In genomic region chr4:6472008-6472386, GRCh38 we compare ENCODE assay signal across 15 cellular contexts. TPM values are rescaled to one million over a fixed set of nuclear protein-coding genes. Genes with fewer than 3 reads are reported as not detected.
DNase-seq lines count a peak whose midpoint lies in the region; ATAC-seq and TF ChIP-seq lines count a peak whose summit lies in the region.
"Had no signal": no experiment of that assay in that cellular context is flagged by ENCODE, and none has a peak within 500 bp of the region (broad histone marks: within the 10 kb centered on the region; RNA-seq: fewer than 3 reads in every experiment).

No MANE protein-coding gene starts in this region.

- no peaks in the 10 kb centered on the region for H3K36me3 Mint-ChIP-seq in CD8-positive, alpha-beta memory T cell
- no peaks in the 10 kb centered on the region for H3K36me3 Mint-ChIP-seq in activated T-helper 17 cell treated with anti-CD3 and anti-CD28 coated beads, Interleukin-2, amount 50 U/mL, for 72 hours (ENCODE audit: low read depth)
- H3K36me3 Mint-ChIP-seq: mesothelial cell of epicardium had no signal

- H3K27ac Mint-ChIP-seq in CD8-positive, alpha-beta memory T cell, result no peak overlapping the region
- no peak overlapping the region for H3K27ac Mint-ChIP-seq in activated T-helper 17 cell treated with anti-CD3 and anti-CD28 coated beads, Interleukin-2, amount 50 U/mL, for 72 hours
- H3K27ac Mint-ChIP-seq: mesothelial cell of epicardium; T-helper 1 cell treated with Interleukin-12 subunit alpha and Interleukin-12 subunit beta and Interleukin-4 antibody, amounts not matched to agents 30 μg/mL and 1 μg/mL, for 36 hours had no signal

- H3K27me3 ChIP-seq in esophagus squamous epithelium, result peaks cover 0 to 90% (median 5%) of the 10 kb centered on the region in 4 donors
- no peaks in the 10 kb centered on the region for H3K27me3 ChIP-seq in prostate gland (replicated peaks; ENCODE audit: insufficient read depth)
- peaks cover 16% of the 10 kb centered on the region for H3K27me3 ChIP-seq in CD8-positive, alpha-beta memory T cell (ENCODE audit: insufficient read depth, low read length, poor library complexity, severe bottlenecking)

- H3K27ac ChIP-seq in esophagus squamous epithelium (peak overlapping the region in 3 of 4 donors; percentile 81 to 83 (median 83)), prostate gland (peak overlapping the region in 1 of 2 donors; percentile 78)
- no peak overlapping the region for H3K27ac ChIP-seq in CD8-positive, alpha-beta memory T cell (ENCODE audit: low read depth, low read length)
- H3K27ac ChIP-seq: 22Rv1, Peyer's patch had no signal

- H3K4me1 ChIP-seq in esophagus squamous epithelium (peaks cover 13 to 53% (median 20%) of the 10 kb centered on the region in 3 donors), prostate gland (replicated peaks) (no peaks in the 10 kb centered on the region)
- H3K4me1 ChIP-seq in CD8-positive, alpha-beta memory T cell (ENCODE audit: insufficient read depth, low read length), result no peaks in the 10 kb centered on the region

- TF ChIP-seq CTCF in esophagus squamous epithelium (IDR thresholded peaks at IDR 0.05) (no peak), prostate gland (IDR thresholded peaks at IDR 0.05) (no peak)

- no peak overlapping the region for H3K4me3 Mint-ChIP-seq in CD8-positive, alpha-beta memory T cell
- H3K4me3 Mint-ChIP-seq in activated T-helper 17 cell treated with anti-CD3 and anti-CD28 coated beads, Interleukin-2, amount 50 U/mL, for 72 hours, result no peak overlapping the region
- H3K4me3 Mint-ChIP-seq: T-helper 1 cell treated with Interleukin-12 subunit alpha and Interleukin-12 subunit beta and Interleukin-4 antibody, amounts not matched to agents 30 μg/mL and 1 μg/mL, for 36 hours had no signal

- H3K36me3 ChIP-seq in esophagus squamous epithelium (no peaks in the 10 kb centered on the region), prostate gland (no peaks in the 10 kb centered on the region)
- H3K36me3 ChIP-seq in CD8-positive, alpha-beta memory T cell (ENCODE audit: insufficient read depth, low read length), result no peaks in the 10 kb centered on the region
- H3K36me3 ChIP-seq: Peyer's patch had no signal

- H3K27me3 Mint-ChIP-seq in CD8-positive, alpha-beta memory T cell, result peaks cover 42 to 68% of the 10 kb centered on the region in 2 donors
- H3K27me3 Mint-ChIP-seq in activated T-helper 17 cell treated with anti-CD3 and anti-CD28 coated beads, Interleukin-2, amount 50 U/mL, for 72 hours, result peaks cover 57% of the 10 kb centered on the region

- H3K4me3 ChIP-seq in esophagus squamous epithelium (peak overlapping the region; percentile 57 to 77 (median 69)), prostate gland (peak overlapping the region; percentile 41 to 51)
- no peak overlapping the region for H3K4me3 ChIP-seq in CD8-positive, alpha-beta memory T cell (ENCODE audit: low read length)

- TF ChIP-seq POLR2A in esophagus squamous epithelium (IDR thresholded peaks at IDR 0.05) (no peak), prostate gland (IDR thresholded peaks at IDR 0.05) (no peak)

- intact Hi-C loops in esophagus squamous epithelium (cut with DNase I), result no loop called here
- intact Hi-C loops in prostate gland (cut with DNase I), result no loop called here

- DNase-seq in DMS 273 (lab: John Stamatoyannopoulos, UW; ENCODE audit: unreplicated experiment) (peak; percentile 52), DMS 273 treated with DMSO at 0.1 percent for 48 hours (lab: John Stamatoyannopoulos, UW) (no peak), NCI-H69 (lab: John Stamatoyannopoulos, UW) (peak; percentile 8), esophagus squamous epithelium (lab: John Stamatoyannopoulos, UW) (no peak), prostate gland (ENCODE audit: low spot score) (no peak), COR-L47 (lab: John Stamatoyannopoulos, UW) (no peak)
- no peak for DNase-seq in CD8-positive, alpha-beta memory T cell
- DNase-seq: DMS153; effector memory CD4-positive, alpha-beta T cell; KG1 had no signal

- H3K4me1 Mint-ChIP-seq in CD8-positive, alpha-beta memory T cell, result peaks cover 0 to 10% (median 5%) of the 10 kb centered on the region in 3 donors
- no peaks in the 10 kb centered on the region for H3K4me1 Mint-ChIP-seq in activated T-helper 17 cell treated with anti-CD3 and anti-CD28 coated beads, Interleukin-2, amount 50 U/mL, for 72 hours
- H3K4me1 Mint-ChIP-seq: mesothelial cell of epicardium had no signal

- no peak for ATAC-seq in activated T-helper 17 cell treated with anti-CD3 and anti-CD28 coated beads, Interleukin-2, amount 50 U/mL, for 72 hours (replicated peaks)

- POLR2A ChIA-PET in CD8-positive, alpha-beta memory T cell (lab: Charles Lee), result no interaction called here

- H3K9me3 ChIP-seq in esophagus squamous epithelium (no peaks in the 10 kb centered on the region), prostate gland (no peaks in the 10 kb centered on the region)
- no peaks in the 10 kb centered on the region for H3K9me3 ChIP-seq in CD8-positive, alpha-beta memory T cell (ENCODE audit: low read length)

- H3K9me3 Mint-ChIP-seq in CD8-positive, alpha-beta memory T cell, result peaks cover 0 to 5% (median 1%) of the 10 kb centered on the region in 5 donors
- H3K9me3 Mint-ChIP-seq in activated T-helper 17 cell treated with anti-CD3 and anti-CD28 coated beads, Interleukin-2, amount 50 U/mL, for 72 hours, result no peaks in the 10 kb centered on the region
- H3K9me3 Mint-ChIP-seq: T-helper 1 cell treated with Interleukin-12 subunit alpha and Interleukin-12 subunit beta and Interleukin-4 antibody, amounts not matched to agents 30 μg/mL and 1 μg/mL, for 36 hours had no signal

- WGBS in esophagus squamous epithelium, 2 donors, result no CpG with 5 or more reads among the region's 44 CpGs
- WGBS in prostate gland, result under 1% methylated on average over 41 of the region's 44 CpGs

- CTCF ChIA-PET in CD8-positive, alpha-beta memory T cell (lab: Charles Lee), result no interaction called here

RNA-seq across cellular contexts. Expression of gene PPP2R2C, which starts 0.4 kb away (rescaled TPM):
- total RNA-seq in esophagus squamous epithelium (10 to 100 TPM; 26.9 to 76.3 (median 53.7) TPM), prostate gland (10 to 100 TPM in 1 of 2 donors, 1 to 10 TPM in 1; 8.0 to 10.4 TPM)
- not detected for total RNA-seq in CD8-positive, alpha-beta memory T cell
- polyA plus RNA-seq in CD8-positive, alpha-beta memory T cell, result not detected
- not detected for total RNA-seq in activated T-helper 17 cell treated with anti-CD3 and anti-CD28 coated beads, Interleukin-2, amount 50 U/mL, for 72 hours

Comparison
In these comparisons a context has a peak if more than half of its experiments do, and no peak if none do; other contexts are left out.
1. DNase-seq: peak in DMS 273 (single experiment) and NCI-H69 (single experiment); none in DMS 273 treated with DMSO at 0.1 percent for 48 hours (single experiment), esophagus squamous epithelium (single experiment), prostate gland (single experiment), COR-L47 (single experiment) and CD8-positive, alpha-beta memory T cell (0 of 5).
2. RNA of gene PPP2R2C, which starts 0.4 kb away (total RNA-seq): 26.9 to 76.3 TPM in esophagus squamous epithelium and 8.0 to 10.4 TPM in prostate gland; not detected in CD8-positive, alpha-beta memory T cell and not detected in activated T-helper 17 cell treated with anti-CD3 and anti-CD28 coated beads, Interleukin-2, amount 50 U/mL, for 72 hours; every median in the first group is over 4 times any median in the second.